1 cellular context compared by ENCODE assay signal in the genomic region with DNA sequence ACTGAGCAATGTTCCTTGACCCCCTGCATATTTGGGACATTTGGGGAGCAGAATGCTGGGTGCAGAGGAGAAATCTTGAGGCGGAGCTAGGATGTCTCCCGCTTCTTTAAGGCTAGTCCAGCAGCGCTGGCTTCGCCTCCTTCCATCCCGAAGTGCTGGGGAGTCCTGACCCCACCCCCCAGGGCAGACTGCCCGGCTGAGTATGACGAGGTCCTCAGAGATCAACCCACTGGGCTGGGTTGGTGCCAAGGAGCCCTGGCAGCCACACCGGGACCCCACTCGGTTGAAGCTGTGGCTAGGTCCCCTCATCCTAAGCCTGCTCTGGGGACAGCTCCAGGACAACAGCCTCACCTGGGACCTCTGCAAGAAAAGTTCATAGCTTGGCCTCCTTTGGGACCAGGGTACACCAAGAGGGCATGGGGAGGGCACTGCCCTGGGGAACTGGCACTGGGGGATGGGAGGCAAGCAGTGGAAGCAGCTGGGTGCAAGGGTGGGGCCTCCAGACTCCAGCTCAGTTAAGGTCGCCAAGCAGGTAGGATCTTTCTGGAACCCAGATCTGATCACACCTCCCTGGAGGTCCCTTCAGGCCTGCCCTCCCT.
TF ChIP-seq lines count a peak whose summit lies in the region.

No MANE protein-coding gene starts in this region.

TF ChIP-seq in GM12891, 5 proteins besides CTCF, POLR2A, EP300 and RAD21:
- no peak for TF ChIP-seq POLR2AphosphoS5 (IDR thresholded peaks at IDR 0.05; ENCODE audit: low read depth, low read length)
- TF ChIP-seq SPI1 (IDR thresholded peaks at IDR 0.05; ENCODE audit: low read depth, low read length), result no peak
- TF ChIP-seq TAF1 (IDR thresholded peaks at IDR 0.05; ENCODE audit: low read depth, low read length), result no peak
- TF ChIP-seq POU2F2 (IDR thresholded peaks at IDR 0.05; ENCODE audit: low read depth, low read length), result no peak
- no peak for TF ChIP-seq PAX5 (IDR thresholded peaks at IDR 0.05; ENCODE audit: insufficient read depth, low read length, severe bottlenecking)
